ENCODE assay signal across 24 cellular contexts in the genomic region with DNA sequence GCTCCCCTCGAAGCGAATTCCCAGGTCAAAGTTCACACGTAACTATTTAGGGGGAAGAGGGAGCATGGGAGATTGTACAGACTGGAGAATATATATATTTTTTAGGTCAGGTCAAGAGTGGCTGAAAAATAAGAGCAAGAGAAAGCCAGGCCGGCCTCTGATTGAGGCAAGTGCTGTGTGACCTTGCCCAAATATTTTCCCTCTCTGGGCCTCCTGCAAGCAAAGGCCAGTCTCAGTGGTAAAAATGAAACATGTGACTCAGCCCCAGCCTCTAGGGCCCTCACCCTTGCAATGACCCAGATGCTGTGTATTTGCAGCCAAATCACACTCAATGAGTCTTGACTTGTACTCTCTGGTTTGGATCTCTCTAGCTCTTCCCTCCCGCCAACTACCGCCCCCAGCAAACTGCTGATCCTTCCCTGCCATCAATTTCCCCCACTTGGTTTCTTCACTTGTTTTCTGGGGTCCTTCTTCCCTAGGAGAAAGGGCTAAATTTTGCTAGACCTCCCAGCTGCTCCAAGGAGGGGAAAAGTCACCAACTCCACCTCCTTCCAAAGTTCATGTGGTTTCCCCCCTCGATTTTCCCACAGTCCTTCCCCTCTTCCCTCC. TPM values are rescaled to one million over a fixed set of nuclear protein-coding genes. Genes with fewer than 3 reads are reported as not detected.
A peak's percentile ranks its signal among the peaks of the same experiment; 100 is the strongest.
DNase-seq lines count a peak whose midpoint lies in the region; ATAC-seq, FAIRE-seq and TF ChIP-seq lines count a peak whose summit lies in the region.
"Had no signal": no experiment of that assay in that cellular context is flagged by ENCODE, and none has a peak within 500 bp of the region (broad histone marks: within the 10 kb centered on the region; RNA-seq: fewer than 3 reads in every experiment).

No MANE protein-coding gene starts in this region.

- 51% methylated on average over 7 of the region's 7 CpGs for WGBS in K562 (ENCODE audit: insufficient coverage, low coverage, missing lambda C conversion rate)

- no peak for TF ChIP-seq CTCF in K562 (IDR thresholded peaks at IDR 0.05 in 2 of 3, conservative IDR thresholded peaks at IDR 0.05 in 1 of 3; ENCODE audit: insufficient read depth in 2 of 3, low read depth in 1 of 3, low read length in 3 of 3)
- TF ChIP-seq CTCF in colonic mucosa (IDR thresholded peaks at IDR 0.05) = no peak

- DNase-seq in AG20443 (ENCODE audit: low spot score) (peak; percentile 24), K562 (ENCODE audit: extremely low read depth in 1 of 4, low spot score in 3 of 4) (no peak), left kidney (ENCODE audit: low read depth, low spot score) (peak; percentile 58), sciatic nerve (ENCODE audit: low spot score) (no peak), cerebellar cortex (ENCODE audit: low spot score) (no peak), colonic mucosa (no peak)
- DNase-seq: 8988T; ACHN; CD4-positive, alpha-beta T cell; KBM-7; NCI-H1105 treated with DMSO at 0.1 percent for 48 hours; NCI-H146; NCI-H2029; NCI-H446 treated with DMSO at 0.1 percent for 48 hours; NCI-H526; PC-9; SJCRH30 had no signal

- no peaks in the 10 kb centered on the region for H3K79me2 ChIP-seq in K562 (ENCODE audit: control insufficient read depth, insufficient read depth, low read length)

- H3K27ac ChIP-seq in K562 (ENCODE audit: extremely low read depth, low read depth, low read length) (no peak overlapping the region), colonic mucosa (no peak overlapping the region)
- H3K27ac ChIP-seq: BLaER1, PC-9, SJCRH30 had no signal

- no peak for FAIRE-seq in K562 (lab: Jason Lieb, UNC)
- FAIRE-seq: G401.6, GM12878, H54 had no signal

- H2AFZ ChIP-seq in K562 (ENCODE audit: low read depth, low read length) = no peak overlapping the region
- H2AFZ ChIP-seq: PC-9 had no signal

- no peak overlapping the region for H3K4me2 ChIP-seq in K562 (ENCODE audit: insufficient read depth, low read length)
- H3K4me2 ChIP-seq: BLaER1, PC-9 had no signal

- no TSS peak for BruUV-seq in K562 (replicated peaks; lab: Mats Ljungman, UMichigan)

- no peak for TF ChIP-seq RAD21 in K562 (CRISPR knock-in tag; conservative IDR thresholded peaks at IDR 0.05 in 1 of 2, IDR thresholded peaks at IDR 0.05 in 1 of 2)

- in situ Hi-C loops in K562 (cut with MboI) = no loop called here

- H3K4me1 ChIP-seq in K562 (replicated peaks in 1 of 2; ENCODE audit: control insufficient read depth in 2 of 2, insufficient read depth in 2 of 2, low read length in 2 of 2) = peaks cover 5 to 10% of the 10 kb centered on the region in 2 experiments; a peak in 4 of 5 replicates
- no peaks in the 10 kb centered on the region for H3K4me1 ChIP-seq in colonic mucosa
- H3K4me1 ChIP-seq: BLaER1, SJCRH30 had no signal

- POLR2A ChIA-PET in K562 (lab: Yijun Ruan, JAX) = interaction anchor here (1.0 kb wide), 1 partner anchor 21 kb away, joined by 3 read pairs; no protein-coding TSS in a partner anchor

- no peaks in the 10 kb centered on the region for H3K9me1 ChIP-seq in K562 (ENCODE audit: control insufficient read depth, insufficient read depth, low read length)

- peaks cover 0 to 5% of the 10 kb centered on the region in 2 experiments; a peak in 1 of 5 replicates for H3K27me3 ChIP-seq in K562 (ENCODE audit: control insufficient read depth in 2 of 2, insufficient read depth in 2 of 2, low read length in 2 of 2)
- H3K27me3 ChIP-seq in colonic mucosa = no peaks in the 10 kb centered on the region
- H3K27me3 ChIP-seq: SJCRH30 had no signal

- H3K4me3 ChIP-seq in K562 = no peak overlapping the region
- H3K4me3 ChIP-seq in colonic mucosa = no peak overlapping the region
- H3K4me3 ChIP-seq: BLaER1, GM12878, PC-9, SJCRH30 had no signal

- no peak overlapping the region; a peak in 1 of 4 replicates for H3K9ac ChIP-seq in K562 (ENCODE audit: insufficient read depth in 1 of 2, low read depth in 2 of 2, low read length in 2 of 2)
- H3K9ac ChIP-seq in colonic mucosa (ENCODE audit: low read depth in 2 of 2, low read length in 2 of 2) = no peak overlapping the region
- H3K9ac ChIP-seq: BLaER1 had no signal

- H3K9me3 ChIP-seq in K562 (replicated peaks; ENCODE audit: control insufficient read depth, insufficient read depth, low read depth, low read length) (no peaks in the 10 kb centered on the region), colonic mucosa (no peaks in the 10 kb centered on the region)
- H3K9me3 ChIP-seq: BLaER1, SJCRH30 had no signal

- CTCF ChIA-PET in K562 (lab: Yijun Ruan, JAX; ENCODE audit: low intra/inter-chr PET ratio) = no interaction called here

- TF ChIP-seq EP300 in K562 (IDR thresholded peaks at IDR 0.05; ENCODE audit: low read length) = no peak

- H3K36me3 ChIP-seq in K562 (ENCODE audit: control insufficient read depth, insufficient read depth, low read length) (no peaks in the 10 kb centered on the region), colonic mucosa (no peaks in the 10 kb centered on the region)
- H3K36me3 ChIP-seq: BLaER1, SJCRH30 had no signal

- intact Hi-C loops in K562 (cut with micrococcal nuclease) = no loop called here
- intact Hi-C loops in sciatic nerve (cut with DNase I) = no loop called here
- intact Hi-C loops in colonic mucosa (cut with DNase I) = no loop called here

- TF ChIP-seq POLR2A in K562 (conservative IDR thresholded peaks at IDR 0.05) = no peak

- no peaks in the 10 kb centered on the region for H4K20me1 ChIP-seq in K562 (replicated peaks; ENCODE audit: control insufficient read depth, insufficient read depth, low read length)

- ATAC-seq in K562 (no peak), sciatic nerve (peak; percentile 66), GM21526 (IDR thresholded peaks at IDR 0.05; ENCODE audit: low FRiP score, unreplicated experiment) (no peak)
- ATAC-seq: GM12878, Right ventricle myocardium inferior, SK-N-SH treated with all-trans-retinoic acid at 6 μM for 48 hours had no signal

TF ChIP-seq in K562, 482 proteins besides CTCF, POLR2A, EP300 and RAD21:
- TF ChIP-seq ZFP36 (IDR thresholded peaks at IDR 0.05; ENCODE audit: low read depth, low read length, partially characterized antibody) (peak; percentile 75), FUS (optimal IDR thresholded peaks at IDR 0.05; ENCODE audit: low read depth, low read length) (no peak), ZNF239 (CRISPR knock-in tag; IDR thresholded peaks at IDR 0.05) (no peak), BCOR (IDR thresholded peaks at IDR 0.05) (peak; percentile 73; the same call in 1 of the 2 replicates), RBM25 (IDR thresholded peaks at IDR 0.05; ENCODE audit: low read depth, low read length, severe bottlenecking) (peak; percentile 84), EP400 (IDR thresholded peaks at IDR 0.05) (no peak), KDM1A (IDR thresholded peaks at IDR 0.05) (0 out of 4 replicates have a peak, but pooled peaks of 1 of the 2 experiments have one; percentile 10), NFATC3 (IDR thresholded peaks at IDR 0.05) (no peak), MCM7 (IDR thresholded peaks at IDR 0.05) (no peak), ZBTB33 (CRISPR knock-in tag; IDR thresholded peaks at IDR 0.05) (peak; percentile 51; the same call in 1 of the 2 replicates)
- TF ChIP-seq, protein P1, sequence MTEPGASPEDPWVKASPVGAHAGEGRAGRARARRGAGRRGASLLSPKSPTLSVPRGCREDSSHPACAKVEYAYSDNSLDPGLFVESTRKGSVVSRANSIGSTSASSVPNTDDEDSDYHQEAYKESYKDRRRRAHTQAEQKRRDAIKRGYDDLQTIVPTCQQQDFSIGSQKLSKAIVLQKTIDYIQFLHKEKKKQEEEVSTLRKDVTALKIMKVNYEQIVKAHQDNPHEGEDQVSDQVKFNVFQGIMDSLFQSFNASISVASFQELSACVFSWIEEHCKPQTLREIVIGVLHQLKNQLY (CRISPR knock-in tag; conservative IDR thresholded peaks at IDR 0.05) = no peak
TF ChIP-seq in K562: peak in this region for 5.

RNA-seq across cellular contexts. Expression of gene SMUG1, which starts 34.0 kb away (rescaled TPM):
- total RNA-seq in K562 (2011; cell fraction: chromatin; rRNA removed; ENCODE audit: low replicate concordance) = 77.0 and 130 TPM in 2 replicates
- 72.5 and 74.4 TPM in 2 replicates for total RNA-seq in K562 (2011; cell fraction: nucleolus; rRNA removed)
- 82.6 and 125 TPM in 2 replicates for total RNA-seq in K562 (2011; cell fraction: nucleoplasm; rRNA removed)
- 56.4 and 76.2 TPM in 2 replicates for total RNA-seq in K562 (2014; rRNA removed)
- total RNA-seq in K562 (2014; rRNA removed; fragmentation: Illumina TruSeq; extraction: Trizol) = 29.7 and 38.1 TPM in 2 replicates
- 42.5 and 48.4 TPM in 2 replicates for total RNA-seq in K562 (2015; rRNA removed; fragmentation: Illumina TruSeq; extraction: Trizol)
- 39.4 and 42.4 TPM in 2 replicates for total RNA-seq in K562 (2021)
- 46.7 and 52.4 TPM in 2 replicates for polyA plus RNA-seq in K562 (2011; rRNA removed)
- polyA plus RNA-seq in K562 (2011; cell fraction: cytosol; rRNA removed) = 63.4 and 94.3 TPM in 2 replicates
- polyA plus RNA-seq in K562 (2011; cell fraction: nucleus; rRNA removed) = 52.4 and 68.5 TPM in 2 replicates
- polyA plus RNA-seq in K562 (2012) = 46.0 and 46.7 TPM in 2 replicates
- 49.8 and 55.3 TPM in 2 replicates for polyA plus RNA-seq in K562 (2014; fragmentation: Illumina TruSeq; extraction: Trizol)
- 100 to 1,000 TPM; 106 to 117 TPM for polyA plus RNA-seq in K562 (2014; fragmentation: Nextera tagmentation; extraction: Ambion mirVana)
- polyA plus RNA-seq in K562 (2014; rRNA removed) = 56.6 and 84.5 TPM in 2 replicates
- polyA minus RNA-seq in K562 (2011; rRNA and poly(A)+ RNA removed) = 28.5 and 29.1 TPM in 2 replicates
- 15.2 and 20.5 TPM in 2 replicates for polyA minus RNA-seq in K562 (2011; cell fraction: cytosol; rRNA and poly(A)+ RNA removed)
- polyA minus RNA-seq in K562 (2011; cell fraction: nucleus; rRNA and poly(A)+ RNA removed) = 27.1 and 36.1 TPM in 2 replicates
- 25.3 TPM for total RNA-seq in sciatic nerve
- 10 to 100 TPM; 22.0 to 31.0 TPM for total RNA-seq in colonic mucosa

Comparison
In these comparisons a context has a peak if more than half of its experiments do, and no peak if none do; other contexts are left out.
1. DNase-seq: peak in AG20443 (single experiment) and left kidney (single experiment); none in K562 (0 of 4), sciatic nerve (single experiment), cerebellar cortex (single experiment) and colonic mucosa (single experiment).